In the genomic region with DNA sequence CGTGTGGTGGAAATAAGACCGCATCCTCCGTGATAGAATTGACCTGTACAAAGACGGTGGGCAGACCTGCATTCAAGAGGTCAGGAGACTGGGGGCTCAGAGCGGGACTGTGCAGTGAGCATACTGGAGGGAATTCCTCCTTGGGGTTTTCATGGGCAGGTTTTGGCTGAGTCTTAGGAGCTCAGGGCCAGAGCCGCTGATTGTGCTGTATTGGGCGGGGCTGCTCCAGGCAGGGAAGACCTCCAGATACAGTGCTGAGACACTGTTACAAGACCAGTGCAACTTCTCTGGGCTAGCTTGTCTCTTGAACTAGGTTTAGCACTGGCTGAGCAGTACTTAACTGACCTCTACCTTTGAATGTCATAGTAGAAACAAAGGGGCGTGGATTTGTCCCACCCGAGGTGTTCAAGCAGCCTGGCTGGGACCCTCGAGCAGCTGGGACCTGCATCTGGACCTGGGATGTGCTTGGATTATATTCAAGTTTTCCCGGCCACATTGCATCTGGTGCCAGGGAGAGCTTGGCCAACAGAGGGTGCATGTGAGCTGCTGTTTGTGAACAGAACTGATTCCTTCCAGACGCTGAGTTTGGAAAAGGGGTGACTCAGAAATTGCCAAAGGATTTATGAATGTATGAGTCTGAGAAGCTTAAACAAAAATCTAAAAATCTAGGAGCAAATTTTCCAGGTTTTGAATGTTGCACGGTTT, we compare ENCODE assay signal across 8 cellular contexts. TPM values are rescaled to one million over a fixed set of nuclear protein-coding genes. Genes with fewer than 3 reads are reported as not detected.
A peak's percentile ranks its signal among the peaks of the same experiment; 100 is the strongest.
DNase-seq lines count a peak whose midpoint lies in the region; ATAC-seq, FAIRE-seq and TF ChIP-seq lines count a peak whose summit lies in the region.

No MANE protein-coding gene starts in this region.

- H3K27me3 ChIP-seq in OCI-LY3 (ENCODE audit: low read depth, low read length) (no peaks in the 10 kb centered on the region), endothelial cell of umbilical vein (ENCODE audit: control insufficient read depth in 2 of 2, insufficient read depth in 2 of 2, low read length in 2 of 2) (no peaks in the 10 kb centered on the region)

- no peak overlapping the region for H3K4me2 ChIP-seq in OCI-LY3 (ENCODE audit: low read length)
- no peak overlapping the region for H3K4me2 ChIP-seq in endothelial cell of umbilical vein (ENCODE audit: insufficient read depth, low read length)

- POLR2A ChIA-PET in activated CD4-positive, alpha-beta memory T cell treated with anti-CD3 and anti-CD28 coated beads, Interleukin-2, amount 10 ng/mL, durations not matched to agents 7 days and 5 days (lab: Charles Lee): no interaction called here
- POLR2A ChIA-PET in activated CD4-positive, alpha-beta memory T cell treated with anti-CD3 and anti-CD28 coated beads for 36 hours (lab: Charles Lee): interaction anchor here (0.6 to 1.0 kb wide), 2 partner anchors 10 to 250 kb away, joined by 3 read pairs; no protein-coding TSS in a partner anchor
- POLR2A ChIA-PET in endothelial cell of umbilical vein (lab: Charles Lee): no interaction called here

- H3K9me1 ChIP-seq in endothelial cell of umbilical vein (replicated peaks; ENCODE audit: control insufficient read depth, extremely low read depth, insufficient read depth, low read length): no peaks in the 10 kb centered on the region

- peaks cover 17% of the 10 kb centered on the region for H3K4me1 Mint-ChIP-seq in activated CD4-positive, alpha-beta memory T cell treated with anti-CD3 and anti-CD28 coated beads, Interleukin-2, amount 10 ng/mL, durations not matched to agents 7 days and 5 days
- H3K4me1 Mint-ChIP-seq in activated CD4-positive, alpha-beta memory T cell treated with anti-CD3 and anti-CD28 coated beads for 36 hours (ENCODE audit: low read depth): peaks cover 2% of the 10 kb centered on the region

- no peak overlapping the region for H3K9ac ChIP-seq in OCI-LY3 (ENCODE audit: low read length)
- no peak overlapping the region for H3K9ac ChIP-seq in endothelial cell of umbilical vein (replicated peaks; ENCODE audit: extremely low read depth, insufficient read depth, low read length)

- BruUV-seq in endothelial cell of umbilical vein (replicated peaks; lab: Mats Ljungman, UMichigan): no TSS peak

- dilution Hi-C loops in endothelial cell of umbilical vein (cut with MboI; ENCODE audit: extremely low pct_ligation_motif_present, low sequenced_read_pairs): no loop called here

- H3K36me3 ChIP-seq in OCI-LY3 (replicated peaks; ENCODE audit: low read depth, low read length) (peaks cover 3% of the 10 kb centered on the region), endothelial cell of umbilical vein (ENCODE audit: control insufficient read depth in 2 of 2, extremely low read depth in 1 of 2, insufficient read depth in 2 of 2, low read length in 2 of 2) (peaks cover 0 to 26% of the 10 kb centered on the region in 2 experiments)

- H3K4me3 Mint-ChIP-seq in activated CD4-positive, alpha-beta memory T cell treated with anti-CD3 and anti-CD28 coated beads, Interleukin-2, amount 10 ng/mL, durations not matched to agents 7 days and 5 days: no peak overlapping the region
- H3K4me3 Mint-ChIP-seq in activated CD4-positive, alpha-beta memory T cell treated with anti-CD3 and anti-CD28 coated beads for 36 hours: no peak overlapping the region

- no peaks in the 10 kb centered on the region for H3K27me3 Mint-ChIP-seq in activated CD4-positive, alpha-beta memory T cell treated with anti-CD3 and anti-CD28 coated beads, Interleukin-2, amount 10 ng/mL, durations not matched to agents 7 days and 5 days
- no peaks in the 10 kb centered on the region for H3K27me3 Mint-ChIP-seq in activated CD4-positive, alpha-beta memory T cell treated with anti-CD3 and anti-CD28 coated beads for 36 hours

- peaks cover 77% of the 10 kb centered on the region for H3K36me3 Mint-ChIP-seq in activated CD4-positive, alpha-beta memory T cell treated with anti-CD3 and anti-CD28 coated beads, Interleukin-2, amount 10 ng/mL, durations not matched to agents 7 days and 5 days (ENCODE audit: low read depth)
- peaks cover 61% of the 10 kb centered on the region for H3K36me3 Mint-ChIP-seq in activated CD4-positive, alpha-beta memory T cell treated with anti-CD3 and anti-CD28 coated beads for 36 hours

- H3K27ac ChIP-seq in OCI-LY3 (ENCODE audit: low read length) (no peak overlapping the region), endothelial cell of umbilical vein (ENCODE audit: insufficient read depth, low read depth, low read length) (no peak overlapping the region)

- no peaks in the 10 kb centered on the region for H3K9me3 Mint-ChIP-seq in activated CD4-positive, alpha-beta memory T cell treated with anti-CD3 and anti-CD28 coated beads, Interleukin-2, amount 10 ng/mL, durations not matched to agents 7 days and 5 days
- H3K9me3 Mint-ChIP-seq in activated CD4-positive, alpha-beta memory T cell treated with anti-CD3 and anti-CD28 coated beads for 36 hours: no peaks in the 10 kb centered on the region

- H2AFZ ChIP-seq in OCI-LY3 (ENCODE audit: low read depth, low read length) (no peak overlapping the region), endothelial cell of umbilical vein (ENCODE audit: low read depth, low read length) (no peak overlapping the region)

- ATAC-seq in HG02885 (IDR thresholded peaks at IDR 0.05; ENCODE audit: poor library complexity, unreplicated experiment) (no peak), HG03432 (IDR thresholded peaks at IDR 0.05; ENCODE audit: unreplicated experiment) (no peak)

- intact Hi-C loops in activated CD4-positive, alpha-beta memory T cell treated with anti-CD3 and anti-CD28 coated beads for 36 hours (cut with micrococcal nuclease): no loop called here
- intact Hi-C loops in endothelial cell of umbilical vein (cut with micrococcal nuclease): loop anchor here (1.0 to 5.0 kb wide), 3 partner anchors 121 to 368 kb away; partner anchors contain the start of gene IGF2R

- H3K79me2 ChIP-seq in OCI-LY3 (ENCODE audit: low read length) (no peaks in the 10 kb centered on the region), endothelial cell of umbilical vein (ENCODE audit: control insufficient read depth, insufficient read depth, low read length) (no peaks in the 10 kb centered on the region)

- H3K9me3 ChIP-seq in OCI-LY3 (ENCODE audit: insufficient read depth, low read length): no peaks in the 10 kb centered on the region
- no peaks in the 10 kb centered on the region for H3K9me3 ChIP-seq in endothelial cell of umbilical vein (replicated peaks; ENCODE audit: control insufficient read depth, insufficient read depth, low read length)

- peak; percentile 73 for FAIRE-seq in endothelial cell of umbilical vein (lab: Jason Lieb, UNC)

- TF ChIP-seq CTCF in OCI-LY3 (IDR thresholded peaks at IDR 0.05; ENCODE audit: low read depth, low read length) (peak; percentile 41), endothelial cell of umbilical vein (IDR thresholded peaks at IDR 0.05; ENCODE audit: extremely low read depth in 1 of 2, insufficient read depth in 1 of 2, low read depth in 1 of 2, low read length in 2 of 2) (peak; percentile 60 to 70)

- H4K20me1 ChIP-seq in OCI-LY3 (ENCODE audit: insufficient read depth, low read length) (no peaks in the 10 kb centered on the region), endothelial cell of umbilical vein (replicated peaks; ENCODE audit: control insufficient read depth, extremely low read depth, insufficient read depth, low read length) (no peaks in the 10 kb centered on the region)

- H3K4me1 ChIP-seq in OCI-LY3 (ENCODE audit: low read length): no peaks in the 10 kb centered on the region
- no peaks in the 10 kb centered on the region for H3K4me1 ChIP-seq in endothelial cell of umbilical vein (ENCODE audit: control insufficient read depth, extremely low read depth, insufficient read depth, low read length)

- CTCF ChIA-PET in activated CD4-positive, alpha-beta memory T cell treated with anti-CD3 and anti-CD28 coated beads, Interleukin-2, amount 10 ng/mL, durations not matched to agents 7 days and 5 days (lab: Charles Lee): interaction anchor here (1.1 to 1.6 kb wide), 2 partner anchors 10 to 445 kb away, joined by 3 to 6 read pairs; no protein-coding TSS in a partner anchor
- CTCF ChIA-PET in activated CD4-positive, alpha-beta memory T cell treated with anti-CD3 and anti-CD28 coated beads for 36 hours (lab: Charles Lee): interaction anchor here (0.5 to 1.8 kb wide), 8 partner anchors 9 to 433 kb away, joined by 3 to 7 read pairs (median 4); no protein-coding TSS in a partner anchor
- CTCF ChIA-PET in endothelial cell of umbilical vein (lab: Charles Lee): interaction anchor here (0.8 to 3.4 kb wide), 21 partner anchors 8 to 1286 kb away, joined by 3 to 33 read pairs (median 4); partner anchors contain the start of genes IGF2R and MRPL18

- no peak overlapping the region for H3K4me3 ChIP-seq in OCI-LY3 (ENCODE audit: low read length)
- H3K4me3 ChIP-seq in endothelial cell of umbilical vein (replicated peaks in 1 of 3; ENCODE audit: insufficient read depth in 1 of 3, low read depth in 1 of 3, low read length in 3 of 3): no peak overlapping the region

- no peak for TF ChIP-seq POLR2A in endothelial cell of umbilical vein (IDR thresholded peaks at IDR 0.05; ENCODE audit: low read depth, low read length)

- peak overlapping the region; percentile 34 for H3K27ac Mint-ChIP-seq in activated CD4-positive, alpha-beta memory T cell treated with anti-CD3 and anti-CD28 coated beads, Interleukin-2, amount 10 ng/mL, durations not matched to agents 7 days and 5 days
- H3K27ac Mint-ChIP-seq in activated CD4-positive, alpha-beta memory T cell treated with anti-CD3 and anti-CD28 coated beads for 36 hours: no peak overlapping the region

- no peak for DNase-seq in activated CD4-positive, alpha-beta memory T cell treated with anti-CD3 and anti-CD28 coated beads, Interleukin-2, amount 10 ng/mL, durations not matched to agents 7 days and 5 days
- DNase-seq in activated CD4-positive, alpha-beta memory T cell treated with anti-CD3 and anti-CD28 coated beads for 36 hours: no peak
- DNase-seq in endothelial cell of umbilical vein (ENCODE audit: low read depth, low spot score) (peak; percentile 44), midbrain (lab: John Stamatoyannopoulos, UW) (peak; percentile 50), RPMI8226 (no peak)

RNA-seq across cellular contexts. Expression of gene SLC22A1, which starts 33.4 kb away (rescaled TPM):
- total RNA-seq in activated CD4-positive, alpha-beta memory T cell treated with anti-CD3 and anti-CD28 coated beads, Interleukin-2, amount 10 ng/mL, durations not matched to agents 7 days and 5 days: 1 to 10 TPM in 1 of 2 experiments, under 1 TPM in 1; 0.81 to 1.3 TPM
- under 1 TPM; 0.14 to 0.99 TPM for total RNA-seq in activated CD4-positive, alpha-beta memory T cell treated with anti-CD3 and anti-CD28 coated beads for 36 hours
- total RNA-seq in endothelial cell of umbilical vein: not detected in 2 replicates
- polyA plus RNA-seq in endothelial cell of umbilical vein: 0.04 TPM in 1 of 2 replicates, not detected in the other
- not detected in 2 replicates for polyA plus RNA-seq in endothelial cell of umbilical vein (2011; cell fraction: cytosol; rRNA removed)
- 0.17 and 0.20 TPM in 2 replicates for polyA plus RNA-seq in endothelial cell of umbilical vein (2011; cell fraction: nucleus; rRNA removed)
- not detected in 2 replicates for polyA plus RNA-seq in endothelial cell of umbilical vein (2012)
- polyA minus RNA-seq in endothelial cell of umbilical vein: 0.08 TPM in 1 of 2 replicates, not detected in the other
- polyA minus RNA-seq in endothelial cell of umbilical vein (2011; cell fraction: cytosol; rRNA and poly(A)+ RNA removed): not detected
- 0.19 and 0.82 TPM in 2 replicates for polyA minus RNA-seq in endothelial cell of umbilical vein (2011; cell fraction: nucleus; rRNA and poly(A)+ RNA removed)

Comparison
In these comparisons a context has a peak if more than half of its experiments do, and no peak if none do; other contexts are left out.
1. DNase-seq: peak in endothelial cell of umbilical vein (single experiment) and midbrain (single experiment); none in activated CD4-positive, alpha-beta memory T cell treated with anti-CD3 and anti-CD28 coated beads, Interleukin-2, amount 10 ng/mL, durations not matched to agents 7 days and 5 days (single experiment), activated CD4-positive, alpha-beta memory T cell treated with anti-CD3 and anti-CD28 coated beads for 36 hours (single experiment) and RPMI8226 (single experiment).